Comparison of ENCODE assay signal across 9 cellular contexts in genomic region chr5:90131734-90132133, GRCh38.
DNase-seq lines count a peak whose midpoint lies in the region; ATAC-seq and TF ChIP-seq lines count a peak whose summit lies in the region.
"Had no signal": no experiment of that assay in that cellular context is flagged by ENCODE, and none has a peak within 500 bp of the region (broad histone marks: within the 10 kb centered on the region; RNA-seq: fewer than 3 reads in every experiment).

No MANE protein-coding gene starts in this region.

- H3K79me2 ChIP-seq in Karpas-422 (ENCODE audit: low read length): no peaks in the 10 kb centered on the region

- H3K4me1 Mint-ChIP-seq in naive B cell: peaks cover 11 to 25% (median 22%) of the 10 kb centered on the region in 3 donors
- H3K4me1 Mint-ChIP-seq in natural killer cell treated with Interleukin-12 subunit alpha and Interleukin-12 subunit beta and Interleukin-15 and Interleukin-18, amount 100 ng/mL, for 72 hours (ENCODE audit: low read depth in 2 of 2): no peaks in the 10 kb centered on the region

- no peak overlapping the region for H3K4me2 ChIP-seq in Karpas-422 (ENCODE audit: low read depth, low read length, poor library complexity, severe bottlenecking)

- 28 to 32% methylated on average over 1 of the region's 1 CpG for WGBS in upper lobe of left lung, 2 donors

- H3K27me3 ChIP-seq in Karpas-422 (ENCODE audit: low read length): no peaks in the 10 kb centered on the region
- no peaks in the 10 kb centered on the region for H3K27me3 ChIP-seq in upper lobe of left lung

- H4K20me1 ChIP-seq in Karpas-422 (ENCODE audit: insufficient read depth, low read depth, low read length): no peaks in the 10 kb centered on the region

- H3K9me3 Mint-ChIP-seq in naive B cell: peaks cover 0 to 2% (median 0%) of the 10 kb centered on the region in 7 donors
- no peaks in the 10 kb centered on the region for H3K9me3 Mint-ChIP-seq in natural killer cell treated with Interleukin-12 subunit alpha and Interleukin-12 subunit beta and Interleukin-15 and Interleukin-18, amount 100 ng/mL, for 72 hours

- DNase-seq in Karpas-422: peak; percentile 37
- DNase-seq in naive B cell: peak; percentile 28
- DNase-seq in upper lobe of left lung: no peak
- DNase-seq in COR-L47 (lab: John Stamatoyannopoulos, UW): no peak
- DNase-seq in NCI-H774 (lab: John Stamatoyannopoulos, UW): no peak
- DNase-seq in natural killer cell treated with Interleukin-12 subunit alpha and Interleukin-12 subunit beta and Interleukin-15 and Interleukin-18, amount 100 ng/mL, for 72 hours (ENCODE audit: low spot score): no peak
- DNase-seq: left colon had no signal

- no peak overlapping the region for H3K9ac ChIP-seq in Karpas-422 (ENCODE audit: low read length)

- TF ChIP-seq EP300 in upper lobe of left lung (IDR thresholded peaks at IDR 0.05): no peak

- no peaks in the 10 kb centered on the region for H3K9me2 ChIP-seq in Karpas-422 (replicated peaks; ENCODE audit: insufficient read depth, low read length)

- no peaks in the 10 kb centered on the region for H3K36me3 ChIP-seq in Karpas-422 (ENCODE audit: insufficient read depth, low read length)
- no peaks in the 10 kb centered on the region for H3K36me3 ChIP-seq in upper lobe of left lung

- H3K4me3 Mint-ChIP-seq in naive B cell: peak overlapping the region in 4 of 8 donors; percentile 40 to 67 (median 62)
- H3K4me3 Mint-ChIP-seq in natural killer cell treated with Interleukin-12 subunit alpha and Interleukin-12 subunit beta and Interleukin-15 and Interleukin-18, amount 100 ng/mL, for 72 hours: no peak overlapping the region

- H3K27me3 Mint-ChIP-seq in naive B cell: no peaks in the 10 kb centered on the region
- peaks cover 0 to 5% of the 10 kb centered on the region in 2 donors for H3K27me3 Mint-ChIP-seq in natural killer cell treated with Interleukin-12 subunit alpha and Interleukin-12 subunit beta and Interleukin-15 and Interleukin-18, amount 100 ng/mL, for 72 hours

- H3K9me3 ChIP-seq in Karpas-422 (ENCODE audit: low read length) (no peaks in the 10 kb centered on the region), upper lobe of left lung (no peaks in the 10 kb centered on the region)

- no peaks in the 10 kb centered on the region for H3K4me1 ChIP-seq in Karpas-422 (ENCODE audit: low read length)
- no peaks in the 10 kb centered on the region for H3K4me1 ChIP-seq in upper lobe of left lung

- peak overlapping the region; percentile 42; the same call in 1 of the 2 replicates for H2AFZ ChIP-seq in Karpas-422 (ENCODE audit: low read length)

- TF ChIP-seq POLR2A in upper lobe of left lung (IDR thresholded peaks at IDR 0.05): no peak

- H3K27ac Mint-ChIP-seq in naive B cell: peak overlapping the region; percentile 64 to 96 (median 79)
- no peak overlapping the region for H3K27ac Mint-ChIP-seq in natural killer cell treated with Interleukin-12 subunit alpha and Interleukin-12 subunit beta and Interleukin-15 and Interleukin-18, amount 100 ng/mL, for 72 hours

- ATAC-seq in GM18858 (IDR thresholded peaks at IDR 0.05; ENCODE audit: unreplicated experiment) (peak; percentile 78), GM21825 (IDR thresholded peaks at IDR 0.05; ENCODE audit: unreplicated experiment) (peak; percentile 76), naive B cell (ENCODE audit: low read depth in 2 of 2) (peak; percentile 87 to 88), upper lobe of left lung (ENCODE audit: low FRiP score in 2 of 2) (no peak)
- ATAC-seq in natural killer cell treated with Interleukin-12 subunit alpha and Interleukin-12 subunit beta and Interleukin-15 and Interleukin-18, amount 100 ng/mL, for 72 hours: no peak
- ATAC-seq: left colon had no signal

- H3K27ac ChIP-seq in Karpas-422 (ENCODE audit: low read length) (no peak overlapping the region), upper lobe of left lung (no peak overlapping the region)

- no peak for TF ChIP-seq CTCF in upper lobe of left lung (IDR thresholded peaks at IDR 0.05)

- H3K36me3 Mint-ChIP-seq in naive B cell: no peaks in the 10 kb centered on the region
- H3K36me3 Mint-ChIP-seq in natural killer cell treated with Interleukin-12 subunit alpha and Interleukin-12 subunit beta and Interleukin-15 and Interleukin-18, amount 100 ng/mL, for 72 hours: no peaks in the 10 kb centered on the region

- no peak overlapping the region for H3K4me3 ChIP-seq in Karpas-422 (ENCODE audit: low read length)
- H3K4me3 ChIP-seq in upper lobe of left lung: no peak overlapping the region

Comparison
In these comparisons a context has a peak if more than half of its experiments do, and no peak if none do; other contexts are left out.
1. ATAC-seq: peak in GM18858 (single experiment), GM21825 (single experiment) and naive B cell (2 of 2); none in upper lobe of left lung (0 of 2) and natural killer cell treated with Interleukin-12 subunit alpha and Interleukin-12 subunit beta and Interleukin-15 and Interleukin-18, amount 100 ng/mL, for 72 hours (0 of 2).
2. DNase-seq: peak in Karpas-422 (single experiment) and naive B cell (single experiment); none in upper lobe of left lung (0 of 2), COR-L47 (single experiment), NCI-H774 (single experiment) and natural killer cell treated with Interleukin-12 subunit alpha and Interleukin-12 subunit beta and Interleukin-15 and Interleukin-18, amount 100 ng/mL, for 72 hours (single experiment).
3. H3K27ac Mint-ChIP-seq: peak in naive B cell (6 of 6); none in natural killer cell treated with Interleukin-12 subunit alpha and Interleukin-12 subunit beta and Interleukin-15 and Interleukin-18, amount 100 ng/mL, for 72 hours (0 of 2).